In genomic region chr6:155041781-155042279, GRCh38 we compare ENCODE assay signal across 1 cellular context.
TF ChIP-seq lines count a peak whose summit lies in the region.

No MANE protein-coding gene starts in this region.

TF ChIP-seq in K562, 482 proteins besides CTCF, POLR2A, EP300 and RAD21 (continued from another document):
- TF ChIP-seq JUND (IDR thresholded peaks at IDR 0.05; ENCODE audit: borderline replicate concordance, low read depth, low read length) (no peak), JUND (tag; IDR thresholded peaks at IDR 0.05; ENCODE audit: borderline replicate concordance, low read depth, low read length) (no peak)
